In the genomic region with DNA sequence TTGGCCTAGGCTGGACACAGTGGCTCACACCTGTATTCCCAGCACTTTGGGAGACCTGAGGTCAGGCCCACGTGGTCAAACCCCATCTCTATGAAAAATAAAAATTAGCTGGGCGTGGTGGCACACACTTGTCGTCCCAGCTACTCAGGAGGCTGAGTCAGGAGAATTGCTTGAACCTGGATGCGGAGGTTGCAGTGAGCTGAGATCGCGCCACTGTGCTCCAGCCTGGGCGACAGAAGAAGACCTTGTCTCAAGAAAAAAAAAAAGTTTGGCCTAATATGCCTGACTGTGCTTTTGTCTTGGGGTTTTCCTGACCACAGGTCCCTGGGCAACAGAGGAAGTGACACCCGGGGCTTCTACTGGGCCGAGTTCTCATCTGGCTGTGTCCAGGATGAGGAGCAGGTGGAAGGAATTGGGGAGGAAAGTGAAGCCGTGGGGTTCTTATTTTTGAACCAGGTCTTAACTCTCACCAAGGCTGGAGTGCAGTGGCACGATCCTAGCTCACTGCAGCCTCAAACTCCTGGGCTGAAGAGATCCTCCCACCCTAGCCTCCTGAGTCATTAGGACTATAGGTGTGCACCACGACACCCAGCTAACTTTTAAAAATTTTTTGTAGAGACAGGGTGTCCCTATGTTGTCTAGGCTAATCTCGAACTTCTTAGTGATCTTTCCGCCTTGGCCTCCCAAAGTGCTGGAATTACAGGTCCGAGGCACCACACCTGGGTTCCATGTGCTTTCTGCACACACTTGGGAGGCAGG, we compare ENCODE assay signal across 1 cellular context.
A peak's percentile ranks its signal among the peaks of the same experiment; 100 is the strongest.
TF ChIP-seq lines count a peak whose summit lies in the region.

No MANE protein-coding gene starts in this region.

TF ChIP-seq in GM12878, 131 proteins besides CTCF, POLR2A, EP300 and RAD21 (continued from another document):
- peak; percentile 37; the same call in 1 of the 2 replicates for TF ChIP-seq CREM (IDR thresholded peaks at IDR 0.05; ENCODE audit: low read depth)
- peak in 1 of 2 experiments; percentile 34; a peak in 3 of 4 replicates for TF ChIP-seq IKZF2 (IDR thresholded peaks at IDR 0.05)
- peak; percentile 82 for TF ChIP-seq CBFB (IDR thresholded peaks at IDR 0.05; ENCODE audit: low read depth)
- TF ChIP-seq, protein P1, sequence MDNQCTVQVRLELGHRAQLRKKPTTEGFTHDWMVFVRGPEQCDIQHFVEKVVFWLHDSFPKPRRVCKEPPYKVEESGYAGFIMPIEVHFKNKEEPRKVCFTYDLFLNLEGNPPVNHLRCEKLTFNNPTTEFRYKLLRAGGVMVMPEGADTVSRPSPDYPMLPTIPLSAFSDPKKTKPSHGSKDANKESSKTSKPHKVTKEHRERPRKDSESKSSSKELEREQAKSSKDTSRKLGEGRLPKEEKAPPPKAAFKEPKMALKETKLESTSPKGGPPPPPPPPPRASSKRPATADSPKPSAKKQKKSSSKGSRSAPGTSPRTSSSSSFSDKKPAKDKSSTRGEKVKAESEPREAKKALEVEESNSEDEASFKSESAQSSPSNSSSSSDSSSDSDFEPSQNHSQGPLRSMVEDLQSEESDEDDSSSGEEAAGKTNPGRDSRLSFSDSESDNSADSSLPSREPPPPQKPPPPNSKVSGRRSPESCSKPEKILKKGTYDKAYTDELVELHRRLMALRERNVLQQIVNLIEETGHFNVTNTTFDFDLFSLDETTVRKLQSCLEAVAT (IDR thresholded peaks at IDR 0.05) = peak; percentile 64; the same call in 1 of the 2 replicates
- TF ChIP-seq RUNX3 (IDR thresholded peaks at IDR 0.05; ENCODE audit: low read length) = peak; percentile 88
- 0 out of 2 replicates have a peak, but pooled peaks have one; percentile 35 for TF ChIP-seq CREB1 (IDR thresholded peaks at IDR 0.05; ENCODE audit: low read depth)
- peak; percentile 60 for TF ChIP-seq MEF2B (IDR thresholded peaks at IDR 0.05; ENCODE audit: partially characterized antibody, poor library complexity, severe bottlenecking)
- peak; percentile 72; the same call in 1 of the 2 replicates for TF ChIP-seq ZNF384 (IDR thresholded peaks at IDR 0.05; ENCODE audit: borderline replicate concordance, low read depth, low read length)
- TF ChIP-seq EED (IDR thresholded peaks at IDR 0.05; ENCODE audit: low read depth) = peak; percentile 64; the same call in 1 of the 2 replicates
- TF ChIP-seq, protein P2, sequence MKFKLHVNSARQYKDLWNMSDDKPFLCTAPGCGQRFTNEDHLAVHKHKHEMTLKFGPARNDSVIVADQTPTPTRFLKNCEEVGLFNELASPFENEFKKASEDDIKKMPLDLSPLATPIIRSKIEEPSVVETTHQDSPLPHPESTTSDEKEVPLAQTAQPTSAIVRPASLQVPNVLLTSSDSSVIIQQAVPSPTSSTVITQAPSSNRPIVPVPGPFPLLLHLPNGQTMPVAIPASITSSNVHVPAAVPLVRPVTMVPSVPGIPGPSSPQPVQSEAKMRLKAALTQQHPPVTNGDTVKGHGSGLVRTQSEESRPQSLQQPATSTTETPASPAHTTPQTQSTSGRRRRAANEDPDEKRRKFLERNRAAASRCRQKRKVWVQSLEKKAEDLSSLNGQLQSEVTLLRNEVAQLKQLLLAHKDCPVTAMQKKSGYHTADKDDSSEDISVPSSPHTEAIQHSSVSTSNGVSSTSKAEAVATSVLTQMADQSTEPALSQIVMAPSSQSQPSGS (IDR thresholded peaks at IDR 0.05; ENCODE audit: low read length) = peak; percentile 44
